Comparison of ENCODE assay signal across 1 cellular context in the genomic region with DNA sequence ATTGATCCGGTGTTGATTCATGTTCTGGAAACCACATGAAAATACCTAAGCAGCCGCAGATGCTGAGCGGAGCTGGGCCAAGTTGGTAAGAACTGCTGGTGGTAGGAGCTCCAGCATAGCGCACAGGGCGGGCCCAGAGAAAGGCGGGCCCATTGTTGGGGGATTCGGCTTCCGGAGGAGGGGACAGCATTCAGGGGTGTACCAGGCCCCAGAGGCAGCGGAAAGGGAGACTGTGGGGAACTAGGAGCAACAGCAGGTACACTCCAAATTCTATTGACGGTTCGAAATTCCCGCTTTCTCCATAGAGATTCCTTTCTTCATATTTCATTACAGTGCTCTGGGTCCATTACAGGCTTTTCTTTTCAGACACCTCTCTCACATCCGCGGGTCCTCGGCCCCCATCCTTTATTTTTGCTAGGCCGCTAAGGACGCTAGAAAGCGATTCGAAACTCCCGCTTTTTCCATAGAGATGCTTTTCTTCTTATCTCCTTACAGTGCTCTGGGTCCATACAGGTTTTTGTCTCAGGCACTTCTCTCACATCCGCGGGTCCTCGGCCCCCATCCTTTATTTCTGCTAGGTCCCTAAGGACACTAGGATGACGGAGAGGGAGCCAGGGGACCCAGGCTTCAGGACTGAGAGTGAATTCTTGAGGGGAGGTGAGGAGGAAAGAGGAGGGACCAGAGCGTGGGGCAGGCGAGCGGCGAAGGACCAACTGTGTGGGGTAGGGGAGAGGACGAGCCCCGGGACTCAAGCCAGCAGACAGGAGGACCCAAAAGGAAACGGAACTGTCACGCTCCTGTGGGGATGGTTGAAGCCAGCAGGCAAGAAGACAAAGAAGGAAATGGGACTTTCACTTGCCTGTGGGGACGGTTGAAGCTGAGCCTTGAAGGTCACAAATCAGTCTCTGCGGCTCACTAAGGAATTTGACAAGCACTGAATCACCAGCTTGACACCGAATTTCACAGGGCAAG.
TF ChIP-seq lines count a peak whose summit lies in the region.

A gene with protein sequence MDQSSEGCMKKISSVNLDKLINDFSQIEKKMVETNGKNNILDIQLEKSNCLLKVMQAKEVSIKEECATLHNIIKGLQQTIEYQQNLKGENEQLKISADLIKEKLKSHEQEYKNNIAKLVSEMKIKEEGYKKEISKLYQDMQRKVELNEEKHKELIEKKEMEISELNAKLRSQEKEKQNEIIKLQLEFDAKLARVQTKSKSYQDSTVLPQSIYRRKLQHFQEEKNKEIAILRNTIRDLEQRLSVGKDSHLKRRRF (plus strand): TSS at position 189 of the 972 bp plus-strand sequence. CDS start 2,304 bp downstream, outside the sequence.

TF ChIP-seq in GM12878, 131 proteins besides CTCF, POLR2A, EP300 and RAD21 (continued from another document and continues in another):
- no peak for TF ChIP-seq BHLHE40 (IDR thresholded peaks at IDR 0.05; ENCODE audit: borderline replicate concordance in 1 of 2, low read depth in 2 of 2, low read length in 1 of 2)
- no peak for TF ChIP-seq CBFB (IDR thresholded peaks at IDR 0.05; ENCODE audit: low read depth)
- TF ChIP-seq, protein P1, sequence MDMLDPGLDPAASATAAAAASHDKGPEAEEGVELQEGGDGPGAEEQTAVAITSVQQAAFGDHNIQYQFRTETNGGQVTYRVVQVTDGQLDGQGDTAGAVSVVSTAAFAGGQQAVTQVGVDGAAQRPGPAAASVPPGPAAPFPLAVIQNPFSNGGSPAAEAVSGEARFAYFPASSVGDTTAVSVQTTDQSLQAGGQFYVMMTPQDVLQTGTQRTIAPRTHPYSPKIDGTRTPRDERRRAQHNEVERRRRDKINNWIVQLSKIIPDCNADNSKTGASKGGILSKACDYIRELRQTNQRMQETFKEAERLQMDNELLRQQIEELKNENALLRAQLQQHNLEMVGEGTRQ (IDR thresholded peaks at IDR 0.05; ENCODE audit: borderline replicate concordance, low read depth, low read length): no peak
- TF ChIP-seq, protein P2, sequence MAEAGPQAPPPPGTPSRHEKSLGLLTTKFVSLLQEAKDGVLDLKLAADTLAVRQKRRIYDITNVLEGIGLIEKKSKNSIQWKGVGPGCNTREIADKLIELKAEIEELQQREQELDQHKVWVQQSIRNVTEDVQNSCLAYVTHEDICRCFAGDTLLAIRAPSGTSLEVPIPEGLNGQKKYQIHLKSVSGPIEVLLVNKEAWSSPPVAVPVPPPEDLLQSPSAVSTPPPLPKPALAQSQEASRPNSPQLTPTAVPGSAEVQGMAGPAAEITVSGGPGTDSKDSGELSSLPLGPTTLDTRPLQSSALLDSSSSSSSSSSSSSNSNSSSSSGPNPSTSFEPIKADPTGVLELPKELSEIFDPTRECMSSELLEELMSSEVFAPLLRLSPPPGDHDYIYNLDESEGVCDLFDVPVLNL (IDR thresholded peaks at IDR 0.05; ENCODE audit: low read depth, low read length): no peak
- no peak for TF ChIP-seq POLR2AphosphoS2 (IDR thresholded peaks at IDR 0.05; ENCODE audit: low read depth, low read length)
- no peak for TF ChIP-seq RAD51 (IDR thresholded peaks at IDR 0.05)
- no peak for TF ChIP-seq HDAC6 (IDR thresholded peaks at IDR 0.05; ENCODE audit: unreplicated experiment)
- TF ChIP-seq TAF1 (IDR thresholded peaks at IDR 0.05; ENCODE audit: borderline replicate concordance, low read depth, low read length): peak; percentile 84; the same call in 1 of the 2 replicates
- TF ChIP-seq HDAC2 (IDR thresholded peaks at IDR 0.05): 0 out of 2 replicates have a peak, but pooled peaks have one; percentile 81
- no peak for TF ChIP-seq RB1 (IDR thresholded peaks at IDR 0.05; ENCODE audit: borderline replicate concordance)
- TF ChIP-seq JUNB (IDR thresholded peaks at IDR 0.05): no peak
- TF ChIP-seq POU2F2 (IDR thresholded peaks at IDR 0.05; ENCODE audit: borderline replicate concordance, low read depth, low read length): no peak
- no peak for TF ChIP-seq CEBPB (IDR thresholded peaks at IDR 0.05; ENCODE audit: borderline replicate concordance in 1 of 2, low read depth in 2 of 2, low read length in 2 of 2)
- TF ChIP-seq CHD2 (IDR thresholded peaks at IDR 0.05; ENCODE audit: borderline replicate concordance, low read depth, low read length): no peak
- TF ChIP-seq ZSCAN29 (IDR thresholded peaks at IDR 0.05): no peak
- TF ChIP-seq, protein P3, sequence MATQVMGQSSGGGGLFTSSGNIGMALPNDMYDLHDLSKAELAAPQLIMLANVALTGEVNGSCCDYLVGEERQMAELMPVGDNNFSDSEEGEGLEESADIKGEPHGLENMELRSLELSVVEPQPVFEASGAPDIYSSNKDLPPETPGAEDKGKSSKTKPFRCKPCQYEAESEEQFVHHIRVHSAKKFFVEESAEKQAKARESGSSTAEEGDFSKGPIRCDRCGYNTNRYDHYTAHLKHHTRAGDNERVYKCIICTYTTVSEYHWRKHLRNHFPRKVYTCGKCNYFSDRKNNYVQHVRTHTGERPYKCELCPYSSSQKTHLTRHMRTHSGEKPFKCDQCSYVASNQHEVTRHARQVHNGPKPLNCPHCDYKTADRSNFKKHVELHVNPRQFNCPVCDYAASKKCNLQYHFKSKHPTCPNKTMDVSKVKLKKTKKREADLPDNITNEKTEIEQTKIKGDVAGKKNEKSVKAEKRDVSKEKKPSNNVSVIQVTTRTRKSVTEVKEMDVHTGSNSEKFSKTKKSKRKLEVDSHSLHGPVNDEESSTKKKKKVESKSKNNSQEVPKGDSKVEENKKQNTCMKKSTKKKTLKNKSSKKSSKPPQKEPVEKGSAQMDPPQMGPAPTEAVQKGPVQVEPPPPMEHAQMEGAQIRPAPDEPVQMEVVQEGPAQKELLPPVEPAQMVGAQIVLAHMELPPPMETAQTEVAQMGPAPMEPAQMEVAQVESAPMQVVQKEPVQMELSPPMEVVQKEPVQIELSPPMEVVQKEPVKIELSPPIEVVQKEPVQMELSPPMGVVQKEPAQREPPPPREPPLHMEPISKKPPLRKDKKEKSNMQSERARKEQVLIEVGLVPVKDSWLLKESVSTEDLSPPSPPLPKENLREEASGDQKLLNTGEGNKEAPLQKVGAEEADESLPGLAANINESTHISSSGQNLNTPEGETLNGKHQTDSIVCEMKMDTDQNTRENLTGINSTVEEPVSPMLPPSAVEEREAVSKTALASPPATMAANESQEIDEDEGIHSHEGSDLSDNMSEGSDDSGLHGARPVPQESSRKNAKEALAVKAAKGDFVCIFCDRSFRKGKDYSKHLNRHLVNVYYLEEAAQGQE (IDR thresholded peaks at IDR 0.05; ENCODE audit: low read depth, low read length): no peak
- 0 out of 4 replicates have a peak, but pooled peaks of 1 of the 2 experiments have one; percentile 8 for TF ChIP-seq IKZF2 (IDR thresholded peaks at IDR 0.05)
- TF ChIP-seq BACH1 (IDR thresholded peaks at IDR 0.05; ENCODE audit: borderline replicate concordance): no peak
- TF ChIP-seq IKZF1 (conservative IDR thresholded peaks at IDR 0.05): 0 out of 2 replicates have a peak, but pooled peaks have one; percentile 12
- TF ChIP-seq STAT1 (conservative IDR thresholded peaks at IDR 0.05): no peak
- peak in 1 of 2 experiments; percentile 64; a peak in 2 of 4 replicates for TF ChIP-seq ETV6 (conservative IDR thresholded peaks at IDR 0.05 in 1 of 2, IDR thresholded peaks at IDR 0.05 in 1 of 2; ENCODE audit: borderline replicate concordance in 1 of 2, low read depth in 1 of 2)
- TF ChIP-seq NBN (IDR thresholded peaks at IDR 0.05): no peak
- TF ChIP-seq, protein P4, sequence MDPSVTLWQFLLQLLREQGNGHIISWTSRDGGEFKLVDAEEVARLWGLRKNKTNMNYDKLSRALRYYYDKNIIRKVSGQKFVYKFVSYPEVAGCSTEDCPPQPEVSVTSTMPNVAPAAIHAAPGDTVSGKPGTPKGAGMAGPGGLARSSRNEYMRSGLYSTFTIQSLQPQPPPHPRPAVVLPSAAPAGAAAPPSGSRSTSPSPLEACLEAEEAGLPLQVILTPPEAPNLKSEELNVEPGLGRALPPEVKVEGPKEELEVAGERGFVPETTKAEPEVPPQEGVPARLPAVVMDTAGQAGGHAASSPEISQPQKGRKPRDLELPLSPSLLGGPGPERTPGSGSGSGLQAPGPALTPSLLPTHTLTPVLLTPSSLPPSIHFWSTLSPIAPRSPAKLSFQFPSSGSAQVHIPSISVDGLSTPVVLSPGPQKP (IDR thresholded peaks at IDR 0.05; ENCODE audit: low read depth, low read length): peak; percentile 22; the same call in 1 of the 2 replicates
- TF ChIP-seq ZNF24 (IDR thresholded peaks at IDR 0.05): no peak
- no peak for TF ChIP-seq NR2C1 (IDR thresholded peaks at IDR 0.05)
- TF ChIP-seq, protein P5, sequence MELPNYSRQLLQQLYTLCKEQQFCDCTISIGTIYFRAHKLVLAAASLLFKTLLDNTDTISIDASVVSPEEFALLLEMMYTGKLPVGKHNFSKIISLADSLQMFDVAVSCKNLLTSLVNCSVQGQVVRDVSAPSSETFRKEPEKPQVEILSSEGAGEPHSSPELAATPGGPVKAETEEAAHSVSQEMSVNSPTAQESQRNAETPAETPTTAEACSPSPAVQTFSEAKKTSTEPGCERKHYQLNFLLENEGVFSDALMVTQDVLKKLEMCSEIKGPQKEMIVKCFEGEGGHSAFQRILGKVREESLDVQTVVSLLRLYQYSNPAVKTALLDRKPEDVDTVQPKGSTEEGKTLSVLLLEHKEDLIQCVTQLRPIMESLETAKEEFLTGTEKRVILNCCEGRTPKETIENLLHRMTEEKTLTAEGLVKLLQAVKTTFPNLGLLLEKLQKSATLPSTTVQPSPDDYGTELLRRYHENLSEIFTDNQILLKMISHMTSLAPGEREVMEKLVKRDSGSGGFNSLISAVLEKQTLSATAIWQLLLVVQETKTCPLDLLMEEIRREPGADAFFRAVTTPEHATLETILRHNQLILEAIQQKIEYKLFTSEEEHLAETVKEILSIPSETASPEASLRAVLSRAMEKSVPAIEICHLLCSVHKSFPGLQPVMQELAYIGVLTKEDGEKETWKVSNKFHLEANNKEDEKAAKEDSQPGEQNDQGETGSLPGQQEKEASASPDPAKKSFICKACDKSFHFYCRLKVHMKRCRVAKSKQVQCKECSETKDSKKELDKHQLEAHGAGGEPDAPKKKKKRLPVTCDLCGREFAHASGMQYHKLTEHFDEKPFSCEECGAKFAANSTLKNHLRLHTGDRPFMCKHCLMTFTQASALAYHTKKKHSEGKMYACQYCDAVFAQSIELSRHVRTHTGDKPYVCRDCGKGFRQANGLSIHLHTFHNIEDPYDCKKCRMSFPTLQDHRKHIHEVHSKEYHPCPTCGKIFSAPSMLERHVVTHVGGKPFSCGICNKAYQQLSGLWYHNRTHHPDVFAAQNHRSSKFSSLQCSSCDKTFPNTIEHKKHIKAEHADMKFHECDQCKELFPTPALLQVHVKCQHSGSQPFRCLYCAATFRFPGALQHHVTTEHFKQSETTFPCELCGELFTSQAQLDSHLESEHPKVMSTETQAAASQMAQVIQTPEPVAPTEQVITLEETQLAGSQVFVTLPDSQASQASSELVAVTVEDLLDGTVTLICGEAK (IDR thresholded peaks at IDR 0.05; ENCODE audit: borderline replicate concordance): peak; percentile 72; the same call in 1 of the 2 replicates
- TF ChIP-seq FOXM1 (IDR thresholded peaks at IDR 0.05; ENCODE audit: low read depth, low read length): 0 out of 2 replicates have a peak, but pooled peaks have one; percentile 21
- no peak for TF ChIP-seq SMAD1 (IDR thresholded peaks at IDR 0.05; ENCODE audit: low read depth, partially characterized antibody)
- TF ChIP-seq PAX8 (IDR thresholded peaks at IDR 0.05): no peak
- no peak for TF ChIP-seq ESRRA (IDR thresholded peaks at IDR 0.05; ENCODE audit: low read length)
- TF ChIP-seq MYC (IDR thresholded peaks at IDR 0.05; ENCODE audit: insufficient read depth, insufficient read length, insufficient replicate concordance, low read length, severe bottlenecking): no peak
- no peak for TF ChIP-seq RCOR1 (conservative IDR thresholded peaks at IDR 0.05; ENCODE audit: low read depth, low read length)
- TF ChIP-seq SIN3A (IDR thresholded peaks at IDR 0.05; ENCODE audit: low read depth, low read length): no peak
- TF ChIP-seq PAX5 (IDR thresholded peaks at IDR 0.05; ENCODE audit: borderline replicate concordance, low read depth, low read length): no peak
- TF ChIP-seq ATF7 (IDR thresholded peaks at IDR 0.05; ENCODE audit: low read depth): no peak
- TF ChIP-seq, protein P6, sequence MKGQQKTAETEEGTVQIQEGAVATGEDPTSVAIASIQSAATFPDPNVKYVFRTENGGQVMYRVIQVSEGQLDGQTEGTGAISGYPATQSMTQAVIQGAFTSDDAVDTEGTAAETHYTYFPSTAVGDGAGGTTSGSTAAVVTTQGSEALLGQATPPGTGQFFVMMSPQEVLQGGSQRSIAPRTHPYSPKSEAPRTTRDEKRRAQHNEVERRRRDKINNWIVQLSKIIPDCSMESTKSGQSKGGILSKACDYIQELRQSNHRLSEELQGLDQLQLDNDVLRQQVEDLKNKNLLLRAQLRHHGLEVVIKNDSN (IDR thresholded peaks at IDR 0.05; ENCODE audit: borderline replicate concordance, extremely low read length, insufficient read depth, low read depth, low read length): no peak
- TF ChIP-seq, protein P7, sequence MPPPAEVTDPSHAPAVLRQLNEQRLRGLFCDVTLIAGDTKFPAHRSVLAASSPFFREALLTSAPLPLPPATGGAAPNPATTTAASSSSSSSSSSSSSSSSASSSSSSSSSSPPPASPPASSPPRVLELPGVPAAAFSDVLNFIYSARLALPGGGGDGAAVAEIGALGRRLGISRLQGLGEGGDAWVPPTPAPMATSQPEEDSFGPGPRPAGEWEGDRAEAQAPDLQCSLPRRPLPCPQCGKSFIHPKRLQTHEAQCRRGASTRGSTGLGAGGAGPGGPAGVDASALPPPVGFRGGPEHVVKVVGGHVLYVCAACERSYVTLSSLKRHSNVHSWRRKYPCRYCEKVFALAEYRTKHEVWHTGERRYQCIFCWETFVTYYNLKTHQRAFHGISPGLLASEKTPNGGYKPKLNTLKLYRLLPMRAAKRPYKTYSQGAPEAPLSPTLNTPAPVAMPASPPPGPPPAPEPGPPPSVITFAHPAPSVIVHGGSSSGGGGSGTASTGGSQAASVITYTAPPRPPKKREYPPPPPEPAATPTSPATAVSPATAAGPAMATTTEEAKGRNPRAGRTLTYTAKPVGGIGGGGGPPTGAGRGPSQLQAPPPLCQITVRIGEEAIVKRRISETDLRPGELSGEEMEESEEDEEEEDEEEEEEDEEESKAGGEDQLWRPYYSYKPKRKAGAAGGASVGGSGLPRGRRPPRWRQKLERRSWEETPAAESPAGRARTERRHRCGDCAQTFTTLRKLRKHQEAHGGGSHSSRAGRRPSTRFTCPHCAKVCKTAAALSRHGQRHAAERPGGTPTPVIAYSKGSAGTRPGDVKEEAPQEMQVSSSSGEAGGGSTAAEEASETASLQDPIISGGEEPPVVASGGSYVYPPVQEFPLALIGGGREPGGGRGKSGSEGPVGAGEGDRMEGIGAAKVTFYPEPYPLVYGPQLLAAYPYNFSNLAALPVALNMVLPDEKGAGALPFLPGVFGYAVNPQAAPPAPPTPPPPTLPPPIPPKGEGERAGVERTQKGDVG (CRISPR knock-in tag; IDR thresholded peaks at IDR 0.05): no peak
- no peak for TF ChIP-seq NR2F1 (conservative IDR thresholded peaks at IDR 0.05)
- TF ChIP-seq SMC3 (IDR thresholded peaks at IDR 0.05; ENCODE audit: borderline replicate concordance, low read length): no peak
- TF ChIP-seq TCF12 (IDR thresholded peaks at IDR 0.05; ENCODE audit: low read depth, low read length): no peak
- TF ChIP-seq SUZ12 (IDR thresholded peaks at IDR 0.05; ENCODE audit: unreplicated experiment): no peak
- no peak for TF ChIP-seq BRCA1 (IDR thresholded peaks at IDR 0.05; ENCODE audit: low read depth, low read length)
- TF ChIP-seq SPI1 (IDR thresholded peaks at IDR 0.05; ENCODE audit: borderline replicate concordance, insufficient read depth, low read depth, low read length): peak; percentile 46; the same call in 1 of the 2 replicates
